ENCODE assay signal across 8 cellular contexts in genomic region chr12:53380797-53381738, GRCh38. TPM values are rescaled to one million over a fixed set of nuclear protein-coding genes. Genes with fewer than 3 reads are reported as not detected.
DNase-seq lines count a peak whose midpoint lies in the region; ATAC-seq and TF ChIP-seq lines count a peak whose summit lies in the region.

No MANE protein-coding gene starts in this region.

- peaks cover 18% of the 10 kb centered on the region; the same call in 1 of the 2 replicates for H3K36me3 ChIP-seq in Loucy (ENCODE audit: insufficient read depth, low read length)
- H3K36me3 ChIP-seq in vagina = peaks cover 0 to 36% of the 10 kb centered on the region in 2 donors

- H3K4me3 ChIP-seq in Loucy (ENCODE audit: low read length, poor library complexity, severe bottlenecking) (peak overlapping the region; percentile 81), vagina (peak overlapping the region; percentile 64 to 93)

- H3K79me2 ChIP-seq in Loucy (ENCODE audit: insufficient read depth, low read length) = peaks cover 53% of the 10 kb centered on the region

- peaks cover 37% of the 10 kb centered on the region for H4K20me1 ChIP-seq in Loucy (ENCODE audit: insufficient read depth, low read length, poor library complexity, severe bottlenecking)

- TF ChIP-seq POLR2A in vagina (IDR thresholded peaks at IDR 0.05) = no peak

- H3K4me1 Mint-ChIP-seq in CD14-positive monocyte (peaks cover 42% of the 10 kb centered on the region), MCF 10A (ENCODE audit: insufficient read depth, unreplicated experiment) (peaks cover 30% of the 10 kb centered on the region)

- intact Hi-C loops in CD14-positive monocyte (cut with micrococcal nuclease) = loop anchor here (5.0 kb wide), 1 partner anchor 41 kb away; the partner anchor contains the start of gene AMHR2 (in 2 of the 2)
- intact Hi-C loops in MCF 10A (cut with micrococcal nuclease) = loop anchor here (2.0 kb wide), 1 partner anchor 56 kb away; no protein-coding TSS in a partner anchor
- intact Hi-C loops in vagina (cut with DNase I) = loop anchor here (10.0 kb wide), 1 partner anchor 74 kb away; the partner anchor contains the start of gene PCBP2

- ATAC-seq in HG02678 (IDR thresholded peaks at IDR 0.05; ENCODE audit: unreplicated experiment) (no peak), omental fat pad (ENCODE audit: low FRiP score) (no peak)

- no peak for TF ChIP-seq CTCF in CD14-positive monocyte (IDR thresholded peaks at IDR 0.05)
- TF ChIP-seq CTCF in Loucy (conservative IDR thresholded peaks at IDR 0.05; ENCODE audit: low read length) = no peak
- TF ChIP-seq CTCF in MCF 10A (IDR thresholded peaks at IDR 0.05; ENCODE audit: unreplicated experiment) = no peak
- TF ChIP-seq CTCF in vagina (IDR thresholded peaks at IDR 0.05) = no peak
- TF ChIP-seq CTCF in omental fat pad (IDR thresholded peaks at IDR 0.05) = no peak

- no peak overlapping the region for H2AFZ ChIP-seq in Loucy (ENCODE audit: low read length)

- H3K9me3 ChIP-seq in Loucy (ENCODE audit: insufficient read depth, low read depth, low read length) = no peaks in the 10 kb centered on the region
- H3K9me3 ChIP-seq in vagina = no peaks in the 10 kb centered on the region

- H3K9me2 ChIP-seq in Loucy (replicated peaks; ENCODE audit: low read depth, low read length) = no peaks in the 10 kb centered on the region

- peaks cover 48% of the 10 kb centered on the region for H3K4me1 ChIP-seq in Loucy (ENCODE audit: insufficient read depth, low read length, poor library complexity, severe bottlenecking)
- H3K4me1 ChIP-seq in vagina = peaks cover 52% of the 10 kb centered on the region

- peak overlapping the region; percentile 75 for H3K9ac ChIP-seq in Loucy (ENCODE audit: low read depth, low read length, poor library complexity, severe bottlenecking)

- no peaks in the 10 kb centered on the region for H3K27me3 ChIP-seq in Loucy (ENCODE audit: insufficient read depth, low read length, poor library complexity, severe bottlenecking)
- H3K27me3 ChIP-seq in vagina = no peaks in the 10 kb centered on the region

- H3F3A ChIP-seq in Loucy (ENCODE audit: low read depth) = no peaks in the 10 kb centered on the region

- H3K27me3 Mint-ChIP-seq in CD14-positive monocyte (ENCODE audit: low read depth in 3 of 3) = peaks cover 0 to 2% (median 1%) of the 10 kb centered on the region in 3 donors
- no peaks in the 10 kb centered on the region for H3K27me3 Mint-ChIP-seq in MCF 10A (ENCODE audit: insufficient read depth, unreplicated experiment)

- no TSS peak for BruUV-seq in MCF 10A (replicated peaks; lab: Mats Ljungman, UMichigan)

- peak overlapping the region; percentile 79 to 97 for H3K4me3 Mint-ChIP-seq in CD14-positive monocyte
- no peak overlapping the region for H3K4me3 Mint-ChIP-seq in MCF 10A (ENCODE audit: unreplicated experiment)

- H3K36me3 Mint-ChIP-seq in CD14-positive monocyte (peaks cover 29 to 40% of the 10 kb centered on the region in 2 donors), MCF 10A (ENCODE audit: insufficient read depth, unreplicated experiment) (peaks cover 43% of the 10 kb centered on the region)

- CTCF ChIA-PET in MCF 10A (lab: Yijun Ruan, JAX) = interaction anchor here (0.5 to 7.2 kb wide), 18 partner anchors 9 to 97 kb away, joined by 3 to 135 read pairs (median 4); partner anchors contain the start of gene AAAS

- POLR2A ChIA-PET in MCF 10A (lab: Yijun Ruan, JAX) = interaction anchor here (0.6 to 5.3 kb wide), 20 partner anchors 9 to 128 kb away, joined by 3 to 65 read pairs (median 8); partner anchors contain the start of genes AAAS, PRR13 and TARBP2

- peak overlapping the region; percentile 100 for H3K27ac ChIP-seq in vagina

- H3K4me2 ChIP-seq in Loucy (ENCODE audit: low read depth, low read length, poor library complexity, severe bottlenecking) = peak overlapping the region; percentile 76

- H3K27ac Mint-ChIP-seq in CD14-positive monocyte = peak overlapping the region; percentile 95 to 98 (median 98)
- H3K27ac Mint-ChIP-seq in MCF 10A (ENCODE audit: low read depth, unreplicated experiment) = no peak overlapping the region

- no peaks in the 10 kb centered on the region for H3K9me3 Mint-ChIP-seq in CD14-positive monocyte
- H3K9me3 Mint-ChIP-seq in MCF 10A (ENCODE audit: unreplicated experiment) = no peaks in the 10 kb centered on the region

- no peak for DNase-seq in CD14-positive monocyte (ENCODE audit: low spot score)
- DNase-seq in MCF 10A (ENCODE audit: unreplicated experiment) = peak; percentile 74
- peak; percentile 34 to 62 for DNase-seq in lung microvascular endothelial cell (ENCODE audit: low read depth in 2 of 2)
- peak in 1 of 2 donors; percentile 87 for DNase-seq in vagina (ENCODE audit: extremely low spot score in 2 of 2)
- no peak for DNase-seq in NCI-H526 treated with DMSO at 0.1 percent for 48 hours (lab: John Stamatoyannopoulos, UW)
- DNase-seq in omental fat pad (ENCODE audit: low spot score) = no peak

RNA-seq across cellular contexts. Expression of gene SP1, which starts 1.1 kb away (rescaled TPM):
- polyA plus RNA-seq in CD14-positive monocyte = 10 to 100 TPM; 15.1 to 22.7 TPM
- 72.9 and 76.6 TPM in 2 replicates for total RNA-seq in MCF 10A (2022)
- 21.4 and 26.8 TPM in 2 replicates for total RNA-seq in lung microvascular endothelial cell
- 76.1 TPM for total RNA-seq in vagina
- total RNA-seq in omental fat pad = 10 to 100 TPM; 53.1 to 73.8 (median 62.2) TPM

RNA-seq across cellular contexts. Expression of gene AMHR2, which starts 42.6 kb away (rescaled TPM):
- not detected for polyA plus RNA-seq in CD14-positive monocyte
- total RNA-seq in MCF 10A (2022) = not detected in 2 replicates
- total RNA-seq in lung microvascular endothelial cell = not detected in 2 replicates
- 1.2 TPM for total RNA-seq in vagina
- total RNA-seq in omental fat pad = 1 to 10 TPM in 1 of 4 donors, not detected in 3; 1.3 TPM

RNA-seq across cellular contexts. Expression of gene SP7, which starts 44.9 kb away (rescaled TPM):
- polyA plus RNA-seq in CD14-positive monocyte = not detected
- not detected in 2 replicates for total RNA-seq in MCF 10A (2022)
- not detected in 2 replicates for total RNA-seq in lung microvascular endothelial cell
- not detected for total RNA-seq in vagina
- not detected for total RNA-seq in omental fat pad

RNA-seq across cellular contexts. Expression of gene AAAS, which starts 59.7 kb away (rescaled TPM):
- polyA plus RNA-seq in CD14-positive monocyte = 10 to 100 TPM; 25.6 to 27.2 TPM
- total RNA-seq in MCF 10A (2022) = 52.7 and 60.5 TPM in 2 replicates
- 23.8 and 24.6 TPM in 2 replicates for total RNA-seq in lung microvascular endothelial cell
- 30.9 TPM for total RNA-seq in vagina
- 10 to 100 TPM; 28.7 to 43.2 (median 38.6) TPM for total RNA-seq in omental fat pad

Comparison
In these comparisons a context has a peak if more than half of its experiments do, and no peak if none do; other contexts are left out.
1. DNase-seq: peak in MCF 10A (single experiment) and lung microvascular endothelial cell (2 of 2); none in CD14-positive monocyte (single experiment), NCI-H526 treated with DMSO at 0.1 percent for 48 hours (single experiment) and omental fat pad (single experiment).